Comparison of ENCODE assay signal across 17 cellular contexts in genomic region chr18:7646174-7646886, GRCh38.
"Had no signal": no experiment of that assay in that cellular context is flagged by ENCODE, and none has a peak within 500 bp of the region (broad histone marks: within the 10 kb centered on the region; RNA-seq: fewer than 3 reads in every experiment).

No MANE protein-coding gene starts in this region.

- H3K9ac ChIP-seq: parathyroid adenoma had no signal

- H3K27ac ChIP-seq: ascending aorta, parathyroid adenoma, stomach, thoracic aorta, vagina had no signal

- H3K9me3 Mint-ChIP-seq: activated naive CD8-positive, alpha-beta T cell treated with anti-CD3 and anti-CD28 coated beads, Interleukin-2, amount 50 U/mL, for 24 hours had no signal

- ATAC-seq: activated CD4-positive, alpha-beta T cell treated with anti-CD3 and anti-CD28 coated beads for 36 hours; activated naive CD8-positive, alpha-beta T cell treated with anti-CD3 and anti-CD28 coated beads, Interleukin-2, amount 50 U/mL, for 24 hours had no signal

- H3K27ac Mint-ChIP-seq: activated CD4-positive, alpha-beta memory T cell treated with anti-CD3 and anti-CD28 coated beads, Interleukin-2, amount 10 ng/mL, durations not matched to agents 7 days and 5 days; activated CD4-positive, alpha-beta T cell treated with anti-CD3 and anti-CD28 coated beads for 36 hours; activated naive CD8-positive, alpha-beta T cell treated with anti-CD3 and anti-CD28 coated beads, Interleukin-2, amount 50 U/mL, for 24 hours; endodermal cell had no signal

- H3K4me1 ChIP-seq: ascending aorta, parathyroid adenoma, vagina had no signal

- H2AFZ ChIP-seq: parathyroid adenoma had no signal

- FAIRE-seq: bronchial epithelial cell, islet of Langerhans had no signal

- H3K27me3 Mint-ChIP-seq: activated CD4-positive, alpha-beta memory T cell treated with anti-CD3 and anti-CD28 coated beads, Interleukin-2, amount 10 ng/mL, durations not matched to agents 7 days and 5 days; activated CD4-positive, alpha-beta T cell treated with anti-CD3 and anti-CD28 coated beads for 36 hours had no signal

- H3K4me1 Mint-ChIP-seq: activated CD4-positive, alpha-beta memory T cell treated with anti-CD3 and anti-CD28 coated beads, Interleukin-2, amount 10 ng/mL, durations not matched to agents 7 days and 5 days; activated CD4-positive, alpha-beta T cell treated with anti-CD3 and anti-CD28 coated beads for 36 hours; activated naive CD8-positive, alpha-beta T cell treated with anti-CD3 and anti-CD28 coated beads, Interleukin-2, amount 50 U/mL, for 24 hours; neural crest cell had no signal

- H3K4me3 ChIP-seq: ascending aorta, stomach, thoracic aorta, vagina had no signal

- H3K27me3 ChIP-seq: ascending aorta, stomach, vagina had no signal

- H3K9me3 ChIP-seq: ascending aorta, thoracic aorta had no signal

- DNase-seq: activated CD4-positive, alpha-beta memory T cell treated with anti-CD3 and anti-CD28 coated beads, Interleukin-2, amount 10 ng/mL, durations not matched to agents 7 days and 5 days; activated CD4-positive, alpha-beta T cell treated with anti-CD3 and anti-CD28 coated beads for 36 hours; activated CD8-positive, alpha-beta memory T cell treated with anti-CD3 and anti-CD28 coated beads, Interleukin-2, amount 50 U/mL, for 4 hours; activated naive CD4-positive, alpha-beta T cell; activated naive CD8-positive, alpha-beta T cell treated with anti-CD3 and anti-CD28 coated beads, Interleukin-2, amount 50 U/mL, for 24 hours; endodermal cell; erythroblast; stimulated activated CD4-positive, alpha-beta T cell treated with anti-CD3 and anti-CD28 coated beads, Interleukin-15, amount 100 ng/mL, for 24 hours; stimulated activated CD4-positive, alpha-beta T cell treated with anti-CD3 and anti-CD28 coated beads, Interleukin-4, amount 100 ng/mL, for 24 hours had no signal

- H3K4me3 Mint-ChIP-seq: activated CD4-positive, alpha-beta memory T cell treated with anti-CD3 and anti-CD28 coated beads, Interleukin-2, amount 10 ng/mL, durations not matched to agents 7 days and 5 days; activated CD4-positive, alpha-beta T cell treated with anti-CD3 and anti-CD28 coated beads for 36 hours; activated naive CD8-positive, alpha-beta T cell treated with anti-CD3 and anti-CD28 coated beads, Interleukin-2, amount 50 U/mL, for 24 hours; endodermal cell; neural crest cell had no signal

- H3K36me3 ChIP-seq: ascending aorta, stomach, thoracic aorta, vagina had no signal
